ENCODE assay signal across 6 cellular contexts in the genomic region with DNA sequence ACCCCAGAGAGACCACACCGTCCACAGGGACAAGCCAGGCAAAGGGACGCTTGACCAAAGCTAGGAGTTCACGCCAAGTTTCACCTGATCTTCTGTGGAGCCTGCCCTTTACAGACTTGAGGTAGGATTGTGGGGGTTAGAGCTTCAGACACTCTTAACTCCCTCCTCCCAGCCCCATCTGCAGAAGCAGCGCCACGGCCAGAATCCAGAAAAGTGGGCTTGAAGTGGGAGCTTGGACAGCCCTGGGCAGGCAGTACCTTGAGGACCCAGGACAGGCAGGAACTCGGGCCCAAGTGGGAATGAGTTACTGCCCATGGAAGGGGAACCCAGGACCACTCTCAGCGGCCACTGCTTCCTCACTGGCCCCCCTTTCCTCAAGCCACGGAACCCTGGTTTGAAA.
"Had no signal": no experiment of that assay in that cellular context is flagged by ENCODE, and none has a peak within 500 bp of the region (broad histone marks: within the 10 kb centered on the region; RNA-seq: fewer than 3 reads in every experiment).

No MANE protein-coding gene starts in this region.

- DNase-seq: H9, HCEC 1CT, KBM-7 had no signal

- H3K4me3 ChIP-seq: GM23338 had no signal

- H3K27ac ChIP-seq: HL-60 had no signal

- ATAC-seq: GM23338, HepG2 had no signal
